In the genomic region with DNA sequence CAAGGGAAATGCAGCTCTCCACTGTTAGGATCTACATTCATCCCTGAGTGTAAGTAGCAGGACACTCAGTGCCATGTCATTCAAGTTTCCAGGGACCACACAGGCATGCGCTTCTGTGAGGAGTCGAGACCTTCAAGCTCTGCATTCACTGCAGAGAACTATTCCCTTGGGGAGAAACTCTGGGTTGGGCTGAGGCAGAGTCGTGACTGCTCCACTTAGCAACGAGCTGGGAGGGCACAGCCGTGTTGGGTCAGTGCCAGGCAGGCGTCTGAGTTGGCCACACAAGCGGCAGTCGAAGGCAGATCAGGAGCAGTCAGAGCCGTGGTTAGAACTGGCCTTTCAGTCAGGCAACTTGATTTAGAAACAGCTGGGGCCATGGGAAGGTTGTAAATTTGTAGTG, we compare ENCODE assay signal across 1 cellular context.
TF ChIP-seq lines count a peak whose summit lies in the region.

No MANE protein-coding gene starts in this region.

TF ChIP-seq in SK-N-SH, 30 proteins besides CTCF, POLR2A, EP300 and RAD21 (continued from another document):
- TF ChIP-seq ZBTB33 (IDR thresholded peaks at IDR 0.05; ENCODE audit: borderline replicate concordance, low read depth) (no peak), RXRA (IDR thresholded peaks at IDR 0.05; ENCODE audit: borderline replicate concordance, low read depth) (no peak), TCF12 (IDR thresholded peaks at IDR 0.05) (no peak), TEAD4 (IDR thresholded peaks at IDR 0.05; ENCODE audit: borderline replicate concordance, insufficient read depth) (no peak), EZH2phosphoT487 (IDR thresholded peaks at IDR 0.05; ENCODE audit: borderline replicate concordance, low read depth) (no peak), SMC3 (IDR thresholded peaks at IDR 0.05; ENCODE audit: low read depth, low read length) (no peak), PBX3 (IDR thresholded peaks at IDR 0.05) (no peak), MEF2A (IDR thresholded peaks at IDR 0.05; ENCODE audit: borderline replicate concordance, low read depth) (no peak), TAF1 (IDR thresholded peaks at IDR 0.05; ENCODE audit: borderline replicate concordance, low read depth, low read length) (no peak)
- TF ChIP-seq, protein P1, sequence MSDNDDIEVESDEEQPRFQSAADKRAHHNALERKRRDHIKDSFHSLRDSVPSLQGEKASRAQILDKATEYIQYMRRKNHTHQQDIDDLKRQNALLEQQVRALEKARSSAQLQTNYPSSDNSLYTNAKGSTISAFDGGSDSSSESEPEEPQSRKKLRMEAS (IDR thresholded peaks at IDR 0.05; ENCODE audit: low read depth): no peak
- TF ChIP-seq, protein P2, sequence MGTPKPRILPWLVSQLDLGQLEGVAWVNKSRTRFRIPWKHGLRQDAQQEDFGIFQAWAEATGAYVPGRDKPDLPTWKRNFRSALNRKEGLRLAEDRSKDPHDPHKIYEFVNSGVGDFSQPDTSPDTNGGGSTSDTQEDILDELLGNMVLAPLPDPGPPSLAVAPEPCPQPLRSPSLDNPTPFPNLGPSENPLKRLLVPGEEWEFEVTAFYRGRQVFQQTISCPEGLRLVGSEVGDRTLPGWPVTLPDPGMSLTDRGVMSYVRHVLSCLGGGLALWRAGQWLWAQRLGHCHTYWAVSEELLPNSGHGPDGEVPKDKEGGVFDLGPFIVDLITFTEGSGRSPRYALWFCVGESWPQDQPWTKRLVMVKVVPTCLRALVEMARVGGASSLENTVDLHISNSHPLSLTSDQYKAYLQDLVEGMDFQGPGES (IDR thresholded peaks at IDR 0.05; ENCODE audit: low read depth, low read length): no peak
TF ChIP-seq in SK-N-SH: peak in this region for 0.
